8 cellular contexts compared by ENCODE assay signal in genomic region chr3:5188419-5189405, GRCh38. TPM values are rescaled to one million over a fixed set of nuclear protein-coding genes. Genes with fewer than 3 reads are reported as not detected.
DNase-seq lines count a peak whose midpoint lies in the region; ATAC-seq and TF ChIP-seq lines count a peak whose summit lies in the region.

No MANE protein-coding gene starts in this region.

- H3K4me3 Mint-ChIP-seq in GM23338 = peak overlapping the region; percentile 96

- H3K36me3 ChIP-seq in GM23338 (ENCODE audit: insufficient read depth) (no peaks in the 10 kb centered on the region), RWPE2 (ENCODE audit: low read depth) (peaks cover 58% of the 10 kb centered on the region), iPS DF 6.9 (ENCODE audit: control insufficient read depth, insufficient read depth, low read length) (no peaks in the 10 kb centered on the region)

- H3K9me2 ChIP-seq in GM23338 (ENCODE audit: insufficient read depth) = no peaks in the 10 kb centered on the region

- H3K27me3 ChIP-seq in GM23338 (ENCODE audit: insufficient read depth) (peaks cover 16% of the 10 kb centered on the region; the same call in 1 of the 2 replicates), RWPE2 (ENCODE audit: insufficient read depth, poor library complexity, severe bottlenecking) (no peaks in the 10 kb centered on the region), iPS DF 6.9 (ENCODE audit: control insufficient read depth, insufficient read depth, low read length) (no peaks in the 10 kb centered on the region)

- ATAC-seq in GM23338 (peak; percentile 8), RWPE2 (ENCODE audit: low read depth) (peak; percentile 5; the same call in 1 of the 3 replicates), GM21529 (IDR thresholded peaks at IDR 0.05; ENCODE audit: unreplicated experiment) (no peak), HG03039 (IDR thresholded peaks at IDR 0.05; ENCODE audit: unreplicated experiment) (no peak)

- H3K4me1 ChIP-seq in GM23338 (ENCODE audit: insufficient read depth) (peaks cover 17% of the 10 kb centered on the region), RWPE2 (ENCODE audit: insufficient read depth, poor library complexity, severe bottlenecking) (peaks cover 27% of the 10 kb centered on the region), iPS DF 6.9 (ENCODE audit: control insufficient read depth, insufficient read depth, low read length) (peaks cover 3% of the 10 kb centered on the region; the same call in 1 of the 2 replicates)

- TF ChIP-seq CTCF in GM23338 (conservative IDR thresholded peaks at IDR 0.05; ENCODE audit: low read depth in 2 of 2) = no peak
- TF ChIP-seq CTCF in RWPE2 (IDR thresholded peaks at IDR 0.05; ENCODE audit: poor library complexity, severe bottlenecking) = no peak

- peaks cover 43% of the 10 kb centered on the region for H3K4me1 Mint-ChIP-seq in GM23338

- peak overlapping the region; percentile 96 for H3K4me2 ChIP-seq in GM23338

- H3K4me3 ChIP-seq in GM23338 (peak overlapping the region; percentile 68), RWPE2 (ENCODE audit: severe bottlenecking) (peak overlapping the region; percentile 98), iPS DF 6.9 (ENCODE audit: low read length) (peak overlapping the region; percentile 97), skin epidermis (peak overlapping the region; percentile 81 to 97 (median 93))

- H3K36me3 Mint-ChIP-seq in GM23338 (ENCODE audit: low read depth) = peaks cover 12% of the 10 kb centered on the region; the same call in 2 of the 3 replicates

- H3K9me3 ChIP-seq in RWPE2 (ENCODE audit: severe bottlenecking) (no peaks in the 10 kb centered on the region), iPS DF 6.9 (ENCODE audit: control insufficient read depth, insufficient read depth, low read length) (no peaks in the 10 kb centered on the region)

- DNase-seq in AG08396 (ENCODE audit: low spot score) (peak; percentile 30), GM23338 (ENCODE audit: low spot score) (peak; percentile 49), RWPE2 (ENCODE audit: low spot score) (no peak), iPS DF 6.9 (ENCODE audit: low read depth, low spot score) (no peak)
- peak; percentile 63 for DNase-seq in activated naive CD4-positive, alpha-beta T cell treated with anti-CD3 and anti-CD28 coated beads, Interleukin-2, amount 50 U/mL, for 16 hours

- H3K9me3 Mint-ChIP-seq in GM23338 = no peaks in the 10 kb centered on the region

- H3F3A ChIP-seq in GM23338 (replicated peaks; ENCODE audit: low read depth) = no peaks in the 10 kb centered on the region

- no CpG with 5 or more reads among the region's 28 CpGs for WGBS in iPS DF 6.9 (ENCODE audit: insufficient coverage, insufficient read length)

- H3K27me3 Mint-ChIP-seq in GM23338 (ENCODE audit: insufficient read depth, low read depth, poor library complexity) = peaks cover 5% of the 10 kb centered on the region

- H4K20me1 ChIP-seq in GM23338 (replicated peaks; ENCODE audit: insufficient read depth) = peaks cover 5% of the 10 kb centered on the region

- H3K27ac Mint-ChIP-seq in GM23338 = peak overlapping the region; percentile 50; the same call in 1 of the 2 replicates

- peaks cover 47% of the 10 kb centered on the region for H3K79me2 ChIP-seq in GM23338 (replicated peaks; ENCODE audit: insufficient read depth)

- H2AFZ ChIP-seq in GM23338 = peak overlapping the region; percentile 84

- H3K27ac ChIP-seq in GM23338 (ENCODE audit: low read depth) (no peak overlapping the region), RWPE2 (ENCODE audit: poor library complexity, severe bottlenecking) (peak overlapping the region; percentile 74), iPS DF 6.9 (ENCODE audit: low read length) (no peak overlapping the region), skin epidermis (peak overlapping the region; percentile 94 to 100 (median 98))

TF ChIP-seq in GM23338, 12 proteins besides CTCF, POLR2A, EP300 and RAD21 (continues in another document):
- TF ChIP-seq CREB1 (CRISPR knock-in tag; IDR thresholded peaks at IDR 0.05; ENCODE audit: low read depth) (no peak), NANOG (IDR thresholded peaks at IDR 0.05; ENCODE audit: borderline replicate concordance) (no peak), JUNB (IDR thresholded peaks at IDR 0.05; ENCODE audit: unreplicated experiment) (no peak), STAT1 (IDR thresholded peaks at IDR 0.05; ENCODE audit: unreplicated experiment) (no peak), EZH2phosphoT487 (IDR thresholded peaks at IDR 0.05; ENCODE audit: unreplicated experiment) (no peak), REST (IDR thresholded peaks at IDR 0.05; ENCODE audit: unreplicated experiment) (no peak), EZH2 (IDR thresholded peaks at IDR 0.05; ENCODE audit: low read depth, unreplicated experiment) (no peak)

RNA-seq across cellular contexts. Expression of gene EDEM1, which starts 1.2 kb away (rescaled TPM):
- total RNA-seq in GM23338 (2014; rRNA removed; shearing (Covaris generic)) = 10.4 and 36.7 TPM in 2 replicates
- 2.2 and 2.3 TPM in 2 replicates for polyA plus RNA-seq in GM23338 (2016; fragmentation: Nextera tagmentation; extraction: Ambion mirVana)

Comparison
In these comparisons a context has a peak if more than half of its experiments do, and no peak if none do; other contexts are left out.
1. DNase-seq: peak in AG08396 (single experiment), GM23338 (single experiment) and activated naive CD4-positive, alpha-beta T cell treated with anti-CD3 and anti-CD28 coated beads, Interleukin-2, amount 50 U/mL, for 16 hours (single experiment); none in RWPE2 (single experiment) and iPS DF 6.9 (single experiment).
2. ATAC-seq: peak in GM23338 (single experiment) and RWPE2 (single experiment); none in GM21529 (single experiment) and HG03039 (single experiment).
3. H3K27ac ChIP-seq: peak in RWPE2 (single experiment) and skin epidermis (21 of 21); none in GM23338 (single experiment) and iPS DF 6.9 (single experiment).
4. Peak in every context shown above with its lines, with median percentiles within 50 percentile points of each other: H3K4me3 ChIP-seq.